Comparison of ENCODE assay signal across 25 cellular contexts in genomic region chr16:23216658-23217246, GRCh38. TPM values are rescaled to one million over a fixed set of nuclear protein-coding genes. Genes with fewer than 3 reads are reported as not detected.
"Had no signal": no experiment of that assay in that cellular context is flagged by ENCODE, and none has a peak within 500 bp of the region (broad histone marks: within the 10 kb centered on the region; RNA-seq: fewer than 3 reads in every experiment).

No MANE protein-coding gene starts in this region.

- H3K9ac ChIP-seq: KMS-11 had no signal

- FAIRE-seq: RCC 7860 had no signal

- H3K4me3 ChIP-seq: MG63, SJSA1, SK-N-MC had no signal

- ATAC-seq: T-cell had no signal

- DNase-seq: IMR-90, Kasumi-1, MG63, NCI-H1092 treated with DMSO at 0.1 percent for 48 hours, NCI-H1436, NCI-H187, NCI-H2029, NCI-H2081 treated with DMSO at 0.1 percent for 48 hours, NCI-H2171, NCI-H226, NCI-H446, NCI-H510A, NCI-H524 treated with DMSO at 0.1 percent for 48 hours, NCI-H69, NCI-H774, Right ventricle myocardium superior, RPMI8226, SIG-M5, SW 1271, T-cell had no signal

- H3K36me3 ChIP-seq: MG63, SJSA1 had no signal

- H3K27ac ChIP-seq: KMS-11, SJSA1, SK-N-MC had no signal

- H3K27me3 ChIP-seq: SJSA1 had no signal

- H3K9me3 ChIP-seq: MG63, SJSA1 had no signal

- H3K4me1 ChIP-seq: SJSA1 had no signal

- H3K4me2 ChIP-seq: KMS-11 had no signal

RNA-seq across cellular contexts. Expression of gene SCNN1G, which starts 34.2 kb away (rescaled TPM):
- total RNA-seq: HT-29, IMR-90, SJSA1, T-cell had no signal
- polyA plus RNA-seq: IMR-90 had no signal
